In genomic region chr3:44680921-44681455, GRCh38 we compare ENCODE assay signal across 28 cellular contexts. TPM values are rescaled to one million over a fixed set of nuclear protein-coding genes. Genes with fewer than 3 reads are reported as not detected.
"Had no signal": no experiment of that assay in that cellular context is flagged by ENCODE, and none has a peak within 500 bp of the region (broad histone marks: within the 10 kb centered on the region; RNA-seq: fewer than 3 reads in every experiment).

No MANE protein-coding gene starts in this region.

- H3K4me3 ChIP-seq: PC-9, SK-N-MC had no signal

- H3K27ac ChIP-seq: PC-9, SK-N-MC had no signal

- ATAC-seq: activated CD4-positive, CD25-positive, alpha-beta regulatory T cell treated with anti-CD3 and anti-CD28 coated beads, Interleukin-2, amount 50 U/mL, for 24 hours; activated CD8-positive, alpha-beta T cell treated with anti-CD3 and anti-CD28 coated beads for 36 hours; activated T-cell treated with anti-CD3 and anti-CD28 coated beads, Interleukin-2, amount 50 U/mL, for 72 hours; T-cell had no signal

- DNase-seq: activated CD4-positive, alpha-beta T cell treated with anti-CD3 and anti-CD28 coated beads for 4 hours; activated CD8-positive, alpha-beta memory T cell treated with anti-CD3 and anti-CD28 coated beads, Interleukin-2, amount 50 U/mL, for 4 hours; activated CD8-positive, alpha-beta T cell treated with anti-CD3 and anti-CD28 coated beads for 36 hours; activated gamma-delta T cell treated with Interleukin-2 at 50 U/mL for 16 hours; activated naive CD4-positive, alpha-beta T cell treated with anti-CD3 and anti-CD28 coated beads, Interleukin-2, amount 10 ng/mL, durations not matched to agents 7 days and 5 days; activated naive CD8-positive, alpha-beta T cell treated with anti-CD3 and anti-CD28 coated beads for 36 hours; activated T-cell treated with anti-CD3 and anti-CD28 coated beads, Interleukin-2, amount 50 U/mL, for 72 hours; caudate nucleus; Kasumi-1; KBM-7; MV-4-11; NCI-H1092 treated with DMSO at 0.1 percent for 48 hours; NCI-H1417 treated with DMSO at 0.1 percent for 48 hours; NCI-H1694; NCI-H2029; NCI-H2107; NCI-H2171 treated with DMSO at 0.1 percent for 48 hours; NCI-H226; NCI-H526 treated with DMSO at 0.1 percent for 48 hours; PC-9; SIG-M5; T-cell; T-helper 2 cell; T1000 had no signal

- H3K4me2 ChIP-seq: PC-9 had no signal

RNA-seq across cellular contexts. Expression of gene ZNF502, which starts 31.5 kb away (rescaled TPM):
- total RNA-seq: chondrocyte, NCI-H460 had no signal
